Comparison of ENCODE assay signal across 8 cellular contexts in genomic region chr11:89235121-89235520, GRCh38. TPM values are rescaled to one million over a fixed set of nuclear protein-coding genes. Genes with fewer than 3 reads are reported as not detected.
"Had no signal": no experiment of that assay in that cellular context is flagged by ENCODE, and none has a peak within 500 bp of the region (broad histone marks: within the 10 kb centered on the region; RNA-seq: fewer than 3 reads in every experiment).

No MANE protein-coding gene starts in this region.

- H3K4me3 ChIP-seq: K562 had no signal

- DNase-seq: IMR-90, KBM-7 had no signal

- H3K27ac ChIP-seq: HL-60 had no signal

RNA-seq across cellular contexts. Expression of gene TYR, which starts 57.4 kb away (rescaled TPM):
- total RNA-seq: HepG2, HT-29, HT1080, IMR-90, K562 had no signal
- polyA plus RNA-seq: HepG2, IgD-negative memory B cell, IMR-90, K562 had no signal
